Comparison of ENCODE assay signal across 20 cellular contexts in the genomic region with DNA sequence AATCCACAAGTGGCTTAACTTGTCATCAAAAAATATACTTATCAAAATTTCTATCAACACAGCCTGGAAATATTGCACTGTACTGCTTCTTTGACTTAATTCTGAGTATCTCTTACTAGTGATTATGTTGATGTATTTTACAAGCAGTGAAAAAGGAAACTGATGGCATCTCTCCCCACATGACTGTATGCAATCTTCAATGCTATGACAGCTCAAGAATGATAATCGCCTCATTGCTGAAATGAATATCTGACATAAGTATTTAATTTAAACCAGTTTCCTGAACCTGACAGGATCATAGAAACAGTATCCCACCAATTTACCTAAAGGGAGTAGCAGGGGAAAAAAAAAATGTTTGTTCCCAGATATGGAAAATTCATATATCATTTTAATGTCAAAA.
"Had no signal": no experiment of that assay in that cellular context is flagged by ENCODE, and none has a peak within 500 bp of the region (broad histone marks: within the 10 kb centered on the region; RNA-seq: fewer than 3 reads in every experiment).

No MANE protein-coding gene starts in this region.

- H3K27me3 ChIP-seq: MG63, SJSA1 had no signal

- H3K4me3 ChIP-seq: MG63, SJSA1, SK-N-MC had no signal

- ATAC-seq: T-cell, T-helper 17 cell had no signal

- H3K36me3 ChIP-seq: MG63, SJSA1 had no signal

- DNase-seq: KBM-7, MG63, NCI-H1092, NCI-H1417 treated with DMSO at 0.1 percent for 48 hours, NCI-H146, NCI-H1694 treated with DMSO at 0.1 percent for 48 hours, NCI-H1930, NCI-H2081, NCI-H2107, NCI-H226, NCI-H510A, NCI-H526, Right ventricle myocardium superior, RPMI8226, SIG-M5, SW 1271, T-cell, T-helper 17 cell had no signal

- H3K27ac ChIP-seq: SJSA1, SK-N-MC had no signal

- H3K9me3 ChIP-seq: MG63, SJSA1 had no signal
